ENCODE assay signal across 8 cellular contexts in genomic region chrX:153334654-153335295, GRCh38. TPM values are rescaled to one million over a fixed set of nuclear protein-coding genes. Genes with fewer than 3 reads are reported as not detected.
DNase-seq lines count a peak whose midpoint lies in the region; ATAC-seq and TF ChIP-seq lines count a peak whose summit lies in the region.

No MANE protein-coding gene starts in this region.

- peaks cover 44 to 50% (median 50%) of the 10 kb centered on the region in 3 donors for H3K4me1 Mint-ChIP-seq in T-cell

- peaks cover 16% of the 10 kb centered on the region for H3K36me3 Mint-ChIP-seq in T-cell

- H3K4me3 ChIP-seq in fibroblast of villous mesenchyme (ENCODE audit: low read depth, low read length) (peak overlapping the region; percentile 75), skeletal muscle cell (ENCODE audit: low read depth, low read length) (peak overlapping the region; percentile 65)

- in situ Hi-C loops in GM13976 (cut with MboI; ENCODE audit: low sequenced_read_pairs, unreplicated experiment) = no loop called here

- CTCF ChIA-PET in T-cell (lab: Charles Lee) = interaction anchor here (0.6 to 0.7 kb wide), 2 partner anchors 8 to 1882 kb away, joined by 4 to 10 read pairs; no protein-coding TSS in a partner anchor

- DNase-seq in GM13976 (ENCODE audit: low spot score) = peak; percentile 34
- DNase-seq in T-cell = peak in 1 of 34 experiments; percentile 5
- no peak for DNase-seq in fibroblast of villous mesenchyme (ENCODE audit: low read depth)
- DNase-seq in skeletal muscle cell (ENCODE audit: low read depth) = no peak
- DNase-seq in DMS79 (lab: John Stamatoyannopoulos, UW) = no peak
- no peak for DNase-seq in NCI-H526 (lab: John Stamatoyannopoulos, UW)

- H3K27me3 Mint-ChIP-seq in T-cell = no peaks in the 10 kb centered on the region

- no peaks in the 10 kb centered on the region for H3K9me3 Mint-ChIP-seq in T-cell

- POLR2A ChIA-PET in T-cell (lab: Charles Lee) = interaction anchor here (0.6 kb wide), 2 partner anchors 8 to 123 kb away, joined by 3 to 4 read pairs; no protein-coding TSS in a partner anchor

- peak overlapping the region; percentile 58 to 80 (median 76) for H3K4me3 Mint-ChIP-seq in T-cell

- ATAC-seq in T-cell (replicated peaks in 1 of 4) (no peak), GM18907 (IDR thresholded peaks at IDR 0.05; ENCODE audit: unreplicated experiment) (no peak), GM21367 (IDR thresholded peaks at IDR 0.05; ENCODE audit: unreplicated experiment) (no peak)

- H3K27ac Mint-ChIP-seq in T-cell = peak overlapping the region; percentile 52 to 65

- TF ChIP-seq CTCF in GM13976 (IDR thresholded peaks at IDR 0.05; ENCODE audit: borderline replicate concordance, control extremely low read depth, extremely low read depth, insufficient read depth, missing control alignments) (no peak), fibroblast of villous mesenchyme (IDR thresholded peaks at IDR 0.05; ENCODE audit: insufficient read depth, low read depth, low read length) (no peak)

RNA-seq across cellular contexts. Expression of gene ZNF275, which starts 0.8 kb away (rescaled TPM):
- total RNA-seq in T-cell (10 to 100 TPM; 14.4 to 17.6 (median 17.0) TPM), fibroblast of villous mesenchyme (12.9 and 13.4 TPM in 2 replicates)

RNA-seq across cellular contexts. Expression of gene PNMA6F, which starts 13.2 kb away (rescaled TPM):
- not detected for total RNA-seq in T-cell
- not detected in 2 replicates for total RNA-seq in fibroblast of villous mesenchyme
